Comparison of ENCODE assay signal across 8 cellular contexts in the genomic region with DNA sequence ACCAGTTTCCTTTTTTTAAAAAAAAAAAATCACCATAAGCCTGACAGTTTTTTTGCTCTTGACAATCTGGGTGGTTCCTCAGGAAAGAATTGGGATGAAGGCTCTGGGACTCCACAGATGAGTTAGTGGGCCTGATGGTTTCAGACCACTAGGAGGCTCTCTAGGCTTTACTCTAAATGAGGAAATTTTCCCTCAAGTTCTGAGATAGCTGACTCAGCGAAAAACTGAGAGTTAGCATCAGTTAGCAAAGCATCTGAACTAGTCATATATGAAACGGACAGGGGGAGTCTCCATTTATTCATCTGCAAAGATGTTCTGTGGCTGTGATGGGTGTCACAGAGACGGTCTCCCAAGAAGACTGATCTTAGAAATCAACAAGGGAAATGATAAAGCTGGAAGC.
DNase-seq lines count a peak whose midpoint lies in the region; ATAC-seq, FAIRE-seq and TF ChIP-seq lines count a peak whose summit lies in the region.

No MANE protein-coding gene starts in this region.

- POLR2A ChIA-PET in SK-N-SH (lab: Yijun Ruan, JAX) = no interaction called here

- TF ChIP-seq CTCF in GM12872 (IDR thresholded peaks at IDR 0.05; ENCODE audit: insufficient read depth, low read depth, low read length) (peak; percentile 48), SK-N-SH (IDR thresholded peaks at IDR 0.05) (peak; percentile 56), fibroblast of villous mesenchyme (IDR thresholded peaks at IDR 0.05; ENCODE audit: insufficient read depth, low read depth, low read length) (peak; percentile 58)

- no peak for FAIRE-seq in urothelium cell line (lab: Jason Lieb, UNC)

- H3K4me2 ChIP-seq in SK-N-SH = no peak overlapping the region

- DNase-seq in AG08396 (ENCODE audit: low spot score) (peak; percentile 12), SK-N-SH (peak; percentile 11), fibroblast of villous mesenchyme (ENCODE audit: low read depth) (peak; percentile 26), urothelium cell line (ENCODE audit: low spot score) (peak; percentile 58), OCI-M2 (lab: John Stamatoyannopoulos, UW; ENCODE audit: unreplicated experiment) (no peak), GOT3 (lab: John Stamatoyannopoulos, UW) (no peak)

- no peak for TF ChIP-seq EP300 in SK-N-SH (IDR thresholded peaks at IDR 0.05; ENCODE audit: borderline replicate concordance in 1 of 2, low read depth in 1 of 2, low read length in 1 of 2)

- H3K9ac ChIP-seq in SK-N-SH = no peak overlapping the region

- no peak overlapping the region for H3K27ac ChIP-seq in SK-N-SH (ENCODE audit: low read depth in 2 of 2, low read length in 1 of 2)

- CTCF ChIA-PET in SK-N-SH (lab: Yijun Ruan, JAX) = interaction anchor here (0.7 to 6.5 kb wide), 5 partner anchors 9 to 865 kb away, joined by 3 to 47 read pairs (median 3); no protein-coding TSS in a partner anchor

- no peaks in the 10 kb centered on the region for H3K4me1 ChIP-seq in SK-N-SH (ENCODE audit: control insufficient read depth in 1 of 2, insufficient read depth in 2 of 2, low read depth in 1 of 2, low read length in 1 of 2)

- WGBS in SK-N-SH (ENCODE audit: low lambda C conversion rate) = 3% methylated on average over 3 of the region's 3 CpGs

- H3K79me2 ChIP-seq in SK-N-SH (ENCODE audit: insufficient read depth) = no peaks in the 10 kb centered on the region

- ATAC-seq in GM21723 (IDR thresholded peaks at IDR 0.05; ENCODE audit: unreplicated experiment) = no peak

- no peaks in the 10 kb centered on the region for H3K9me3 ChIP-seq in SK-N-SH

- no peaks in the 10 kb centered on the region for H3K9me2 ChIP-seq in SK-N-SH

- H3K36me3 ChIP-seq in SK-N-SH (replicated peaks in 1 of 2; ENCODE audit: control insufficient read depth in 1 of 2, insufficient read depth in 2 of 2, low read length in 1 of 2) = no peaks in the 10 kb centered on the region

- no peak for TF ChIP-seq RAD21 in SK-N-SH (IDR thresholded peaks at IDR 0.05; ENCODE audit: low read length)

- H3F3A ChIP-seq in SK-N-SH (replicated peaks; ENCODE audit: insufficient read depth) = no peaks in the 10 kb centered on the region

- H3K4me3 ChIP-seq in SK-N-SH (ENCODE audit: low read depth in 2 of 2, low read length in 1 of 2) (no peak overlapping the region), fibroblast of villous mesenchyme (ENCODE audit: low read depth, low read length) (no peak overlapping the region)

- no peak overlapping the region for H2AFZ ChIP-seq in SK-N-SH (ENCODE audit: low read depth)

- H4K20me1 ChIP-seq in SK-N-SH (ENCODE audit: insufficient read depth) = no peaks in the 10 kb centered on the region

- peaks cover 6% of the 10 kb centered on the region; the same call in 1 of the 2 replicates for H3K27me3 ChIP-seq in SK-N-SH (ENCODE audit: insufficient read depth)

TF ChIP-seq in SK-N-SH, 30 proteins besides CTCF, POLR2A, EP300 and RAD21:
- TF ChIP-seq, protein P1, sequence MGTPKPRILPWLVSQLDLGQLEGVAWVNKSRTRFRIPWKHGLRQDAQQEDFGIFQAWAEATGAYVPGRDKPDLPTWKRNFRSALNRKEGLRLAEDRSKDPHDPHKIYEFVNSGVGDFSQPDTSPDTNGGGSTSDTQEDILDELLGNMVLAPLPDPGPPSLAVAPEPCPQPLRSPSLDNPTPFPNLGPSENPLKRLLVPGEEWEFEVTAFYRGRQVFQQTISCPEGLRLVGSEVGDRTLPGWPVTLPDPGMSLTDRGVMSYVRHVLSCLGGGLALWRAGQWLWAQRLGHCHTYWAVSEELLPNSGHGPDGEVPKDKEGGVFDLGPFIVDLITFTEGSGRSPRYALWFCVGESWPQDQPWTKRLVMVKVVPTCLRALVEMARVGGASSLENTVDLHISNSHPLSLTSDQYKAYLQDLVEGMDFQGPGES (IDR thresholded peaks at IDR 0.05; ENCODE audit: low read depth, low read length) = no peak
- no peak for TF ChIP-seq JUND (IDR thresholded peaks at IDR 0.05)
- TF ChIP-seq RXRA (IDR thresholded peaks at IDR 0.05; ENCODE audit: borderline replicate concordance, low read depth) = no peak
- TF ChIP-seq, protein P2, sequence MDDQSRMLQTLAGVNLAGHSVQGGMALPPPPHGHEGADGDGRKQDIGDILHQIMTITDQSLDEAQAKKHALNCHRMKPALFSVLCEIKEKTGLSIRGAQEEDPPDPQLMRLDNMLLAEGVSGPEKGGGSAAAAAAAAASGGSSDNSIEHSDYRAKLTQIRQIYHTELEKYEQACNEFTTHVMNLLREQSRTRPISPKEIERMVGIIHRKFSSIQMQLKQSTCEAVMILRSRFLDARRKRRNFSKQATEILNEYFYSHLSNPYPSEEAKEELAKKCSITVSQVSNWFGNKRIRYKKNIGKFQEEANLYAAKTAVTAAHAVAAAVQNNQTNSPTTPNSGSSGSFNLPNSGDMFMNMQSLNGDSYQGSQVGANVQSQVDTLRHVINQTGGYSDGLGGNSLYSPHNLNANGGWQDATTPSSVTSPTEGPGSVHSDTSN (IDR thresholded peaks at IDR 0.05) = no peak
- TF ChIP-seq GATA2 (CRISPR knock-in tag; IDR thresholded peaks at IDR 0.05) = no peak
- no peak for TF ChIP-seq FOSL2 (IDR thresholded peaks at IDR 0.05; ENCODE audit: borderline replicate concordance, low read depth)
- TF ChIP-seq FOXM1 (IDR thresholded peaks at IDR 0.05; ENCODE audit: low read depth) = no peak
- no peak for TF ChIP-seq RCOR1 (IDR thresholded peaks at IDR 0.05; ENCODE audit: low read length)
- no peak for TF ChIP-seq CHD2 (IDR thresholded peaks at IDR 0.05; ENCODE audit: low read length, partially characterized antibody)
- TF ChIP-seq ELF1 (IDR thresholded peaks at IDR 0.05) = no peak
- no peak for TF ChIP-seq NRF1 (IDR thresholded peaks at IDR 0.05; ENCODE audit: low read depth, low read length)
- no peak for TF ChIP-seq RFX5 (IDR thresholded peaks at IDR 0.05; ENCODE audit: low read length)
- no peak for TF ChIP-seq TCF12 (IDR thresholded peaks at IDR 0.05)
- TF ChIP-seq TAF1 (IDR thresholded peaks at IDR 0.05; ENCODE audit: borderline replicate concordance, low read depth, low read length) = no peak
- TF ChIP-seq, protein P3, sequence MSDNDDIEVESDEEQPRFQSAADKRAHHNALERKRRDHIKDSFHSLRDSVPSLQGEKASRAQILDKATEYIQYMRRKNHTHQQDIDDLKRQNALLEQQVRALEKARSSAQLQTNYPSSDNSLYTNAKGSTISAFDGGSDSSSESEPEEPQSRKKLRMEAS (IDR thresholded peaks at IDR 0.05; ENCODE audit: low read depth) = no peak
- no peak for TF ChIP-seq SIN3A (IDR thresholded peaks at IDR 0.05; ENCODE audit: borderline replicate concordance, low read depth, low read length)
- TF ChIP-seq, protein P4, sequence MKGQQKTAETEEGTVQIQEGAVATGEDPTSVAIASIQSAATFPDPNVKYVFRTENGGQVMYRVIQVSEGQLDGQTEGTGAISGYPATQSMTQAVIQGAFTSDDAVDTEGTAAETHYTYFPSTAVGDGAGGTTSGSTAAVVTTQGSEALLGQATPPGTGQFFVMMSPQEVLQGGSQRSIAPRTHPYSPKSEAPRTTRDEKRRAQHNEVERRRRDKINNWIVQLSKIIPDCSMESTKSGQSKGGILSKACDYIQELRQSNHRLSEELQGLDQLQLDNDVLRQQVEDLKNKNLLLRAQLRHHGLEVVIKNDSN (IDR thresholded peaks at IDR 0.05; ENCODE audit: borderline replicate concordance, low read depth) = no peak
- no peak for TF ChIP-seq YY1 (IDR thresholded peaks at IDR 0.05; ENCODE audit: low read depth)
- TF ChIP-seq POLR2AphosphoS5 (IDR thresholded peaks at IDR 0.05; ENCODE audit: low read depth, low read length) = no peak
- TF ChIP-seq TEAD4 (IDR thresholded peaks at IDR 0.05; ENCODE audit: borderline replicate concordance, insufficient read depth) = no peak
TF ChIP-seq in SK-N-SH: peak in this region for 0.

Comparison
In these comparisons a context has a peak if more than half of its experiments do, and no peak if none do; other contexts are left out.
1. DNase-seq: peak in AG08396 (single experiment), SK-N-SH (single experiment), fibroblast of villous mesenchyme (single experiment) and urothelium cell line (single experiment); none in OCI-M2 (single experiment) and GOT3 (single experiment).
2. Peak in every context shown above with its lines, with median percentiles within 50 percentile points of each other: CTCF ChIP-seq.